Comparison of ENCODE assay signal across 20 cellular contexts in the genomic region with DNA sequence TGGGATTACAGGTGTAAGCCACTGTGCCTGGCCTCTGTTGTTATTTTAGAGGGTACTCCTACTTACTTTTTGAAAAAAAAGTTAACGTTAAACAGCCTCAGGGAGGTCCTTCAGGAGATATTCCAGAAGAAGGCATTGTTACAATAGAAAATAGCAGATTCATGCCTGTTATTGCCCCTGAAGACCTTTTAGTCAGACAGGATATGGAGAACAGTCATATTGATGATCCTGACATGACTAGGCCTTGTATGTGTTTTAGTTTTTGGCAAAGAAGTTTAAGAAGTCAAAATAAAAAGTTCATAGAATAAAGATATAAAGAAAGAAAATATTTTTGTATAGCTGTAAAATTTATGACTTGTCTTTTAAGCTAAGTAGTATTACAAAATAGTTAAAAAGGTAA.
"Had no signal": no experiment of that assay in that cellular context is flagged by ENCODE, and none has a peak within 500 bp of the region (broad histone marks: within the 10 kb centered on the region; RNA-seq: fewer than 3 reads in every experiment).

No MANE protein-coding gene starts in this region.

- H3K9me3 ChIP-seq: body of pancreas, transverse colon, vagina had no signal

- H3K4me1 Mint-ChIP-seq: central memory CD8-positive, alpha-beta T cell had no signal

- H3K27ac ChIP-seq: body of pancreas, transverse colon, vagina, WERI-Rb-1 had no signal

- ATAC-seq: activated CD8-positive, alpha-beta T cell treated with anti-CD3 and anti-CD28 coated beads, Interleukin-2, amount 10 ng/mL, durations not matched to agents 7 days and 5 days; body of pancreas; esophagus mucosa; SK-N-SH treated with all-trans-retinoic acid at 6 μM for 48 hours; stimulated activated naive B cell treated with anti-CD40 and anti-IgM and Interleukin-4, amounts not matched to agents 10 μg/mL and 1 μg/mL and 100 μg/mL, for 72 hours had no signal

- H3K4me1 ChIP-seq: body of pancreas, vagina had no signal

- H3K4me3 ChIP-seq: body of pancreas, transverse colon, vagina had no signal

- DNase-seq: activated CD4-positive, alpha-beta T cell treated with anti-CD3 and anti-CD28 coated beads for 48 hours; activated CD8-positive, alpha-beta T cell treated with anti-CD3 and anti-CD28 coated beads, Interleukin-2, amount 10 ng/mL, durations not matched to agents 7 days and 5 days; amygdala; body of pancreas; mesendoderm; nucleus accumbens; posterior cingulate gyrus; retina; stimulated activated CD4-positive, alpha-beta T cell treated with anti-CD3 and anti-CD28 coated beads, Interleukin-2, amount 100 ng/mL, for 48 hours; stimulated activated naive B cell treated with anti-CD40 and anti-IgM and Interleukin-4, amounts not matched to agents 10 μg/mL and 1 μg/mL and 100 μg/mL, for 72 hours; substantia nigra; transverse colon; WERI-Rb-1 had no signal

- H3K36me3 Mint-ChIP-seq: activated naive CD4-positive, alpha-beta T cell treated with anti-CD3 and anti-CD28 coated beads, Interleukin-2, amount 50 U/mL, for 72 hours; natural killer cell treated with Interleukin-12 subunit alpha and Interleukin-12 subunit beta and Interleukin-15 and Interleukin-18, amount 100 ng/mL, for 72 hours had no signal

- H3K27me3 ChIP-seq: body of pancreas, transverse colon, vagina had no signal

- H3K27me3 Mint-ChIP-seq: central memory CD8-positive, alpha-beta T cell; dendritic cell treated with granulocyte-macrophage colony-stimulating factor and Interleukin-4, amounts not matched to agents 40 ng/mL and 50 ng/mL, for 4 days; natural killer cell treated with Interleukin-12 subunit alpha and Interleukin-12 subunit beta and Interleukin-15 and Interleukin-18, amount 100 ng/mL, for 72 hours; stimulated activated naive B cell treated with anti-CD40 and anti-IgM and Interleukin-4, amounts not matched to agents 10 μg/mL and 1 μg/mL and 100 μg/mL, for 72 hours had no signal

- H3K36me3 ChIP-seq: vagina, WERI-Rb-1 had no signal

- H3K4me3 Mint-ChIP-seq: activated CD8-positive, alpha-beta T cell treated with anti-CD3 and anti-CD28 coated beads, Interleukin-2, amount 10 ng/mL, durations not matched to agents 7 days and 5 days; central memory CD8-positive, alpha-beta T cell; dendritic cell treated with granulocyte-macrophage colony-stimulating factor and Interleukin-4, amounts not matched to agents 40 ng/mL and 50 ng/mL, for 4 days; natural killer cell treated with Interleukin-12 subunit alpha and Interleukin-12 subunit beta and Interleukin-15 and Interleukin-18, amount 100 ng/mL, for 72 hours; stimulated activated naive B cell treated with anti-CD40 and anti-IgM and Interleukin-4, amounts not matched to agents 10 μg/mL and 1 μg/mL and 100 μg/mL, for 72 hours had no signal

- H3K9me3 Mint-ChIP-seq: activated naive CD4-positive, alpha-beta T cell treated with anti-CD3 and anti-CD28 coated beads, Interleukin-2, amount 50 U/mL, for 72 hours; central memory CD8-positive, alpha-beta T cell; dendritic cell treated with granulocyte-macrophage colony-stimulating factor and Interleukin-4, amounts not matched to agents 40 ng/mL and 50 ng/mL, for 4 days; natural killer cell treated with Interleukin-12 subunit alpha and Interleukin-12 subunit beta and Interleukin-15 and Interleukin-18, amount 100 ng/mL, for 72 hours had no signal

- H3K27ac Mint-ChIP-seq: activated CD8-positive, alpha-beta T cell treated with anti-CD3 and anti-CD28 coated beads, Interleukin-2, amount 10 ng/mL, durations not matched to agents 7 days and 5 days; dendritic cell treated with granulocyte-macrophage colony-stimulating factor and Interleukin-4, amounts not matched to agents 40 ng/mL and 50 ng/mL, for 4 days; natural killer cell treated with Interleukin-12 subunit alpha and Interleukin-12 subunit beta and Interleukin-15 and Interleukin-18, amount 100 ng/mL, for 72 hours; stimulated activated naive B cell treated with anti-CD40 and anti-IgM and Interleukin-4, amounts not matched to agents 10 μg/mL and 1 μg/mL and 100 μg/mL, for 72 hours had no signal
